ENCODE assay signal across 12 cellular contexts in the genomic region with DNA sequence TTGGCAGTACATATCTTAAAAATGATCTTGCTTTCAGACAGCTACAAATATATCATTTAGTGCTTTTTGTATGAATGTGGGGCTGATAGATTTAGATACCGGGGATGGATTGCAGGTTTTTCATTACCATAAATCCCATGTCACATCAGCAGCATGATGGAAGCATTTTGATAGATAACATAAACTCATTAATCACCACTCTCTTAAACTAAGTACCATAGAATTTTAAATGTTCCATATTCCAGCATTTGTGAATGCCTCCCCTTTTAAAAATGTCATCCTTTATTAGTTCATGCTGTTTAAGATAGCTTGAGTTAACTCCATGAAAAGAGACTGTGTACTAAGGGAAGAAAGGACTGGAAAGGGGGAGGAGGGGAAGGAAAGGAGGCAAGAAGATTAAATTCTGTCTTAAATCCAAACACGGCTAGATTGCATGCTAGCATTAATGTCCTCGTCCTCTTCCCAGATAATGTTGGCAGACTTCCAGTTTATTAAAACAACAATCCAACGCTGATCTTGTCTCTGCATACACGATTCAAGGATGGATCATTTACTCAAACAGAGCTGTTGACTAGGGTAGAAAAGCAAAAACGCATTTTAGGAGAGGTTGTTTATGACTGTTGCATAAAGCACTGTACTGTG.
A peak's percentile ranks its signal among the peaks of the same experiment; 100 is the strongest.
DNase-seq lines count a peak whose midpoint lies in the region; ATAC-seq and FAIRE-seq lines count a peak whose summit lies in the region.
"Had no signal": no experiment of that assay in that cellular context is flagged by ENCODE, and none has a peak within 500 bp of the region (broad histone marks: within the 10 kb centered on the region; RNA-seq: fewer than 3 reads in every experiment).

No MANE protein-coding gene starts in this region.

- H3K27ac ChIP-seq in small intestine (ENCODE audit: low read depth in 1 of 2, low read length in 1 of 2), result no peak overlapping the region
- H3K27ac ChIP-seq: body of pancreas, upper lobe of right lung had no signal

- FAIRE-seq in small intestine (lab: Jason Lieb, UNC), result no peak

- H3K9me3 ChIP-seq in small intestine (ENCODE audit: control insufficient read depth, low read depth), result no peaks in the 10 kb centered on the region
- H3K9me3 ChIP-seq: body of pancreas, upper lobe of right lung had no signal

- H3K4me1 ChIP-seq in small intestine (ENCODE audit: control insufficient read depth in 2 of 2, insufficient read depth in 1 of 2, low read depth in 1 of 2, low read length in 1 of 2), result no peaks in the 10 kb centered on the region
- H3K4me1 ChIP-seq: body of pancreas, upper lobe of right lung had no signal

- H3K4me3 ChIP-seq in small intestine (ENCODE audit: low read depth in 1 of 2, low read length in 2 of 2), result no peak overlapping the region
- H3K4me3 ChIP-seq: body of pancreas, upper lobe of right lung had no signal

- ATAC-seq in HG03045 (IDR thresholded peaks at IDR 0.05; ENCODE audit: unreplicated experiment) (no peak), GM21825 (IDR thresholded peaks at IDR 0.05; ENCODE audit: unreplicated experiment) (no peak)
- ATAC-seq: activated CD8-positive, alpha-beta T cell treated with anti-CD3 and anti-CD28 coated beads for 36 hours; body of pancreas; upper lobe of right lung had no signal

- 25 to 44% (median 34%) methylated on average over 6 of the region's 6 CpGs for WGBS in small intestine, 3 donors

- DNase-seq in DMS79 treated with DMSO at 0.1 percent for 48 hours (lab: John Stamatoyannopoulos, UW) (peak; percentile 16), NCI-H2029 treated with DMSO at 0.1 percent for 48 hours (lab: John Stamatoyannopoulos, UW) (peak; percentile 69), astrocyte of the hippocampus (ENCODE audit: low read depth, low spot score) (peak; percentile 15), myocyte (ENCODE audit: low read depth) (peak; percentile 48), NAMALWA (ENCODE audit: low spot score) (no peak), small intestine (no peak)
- DNase-seq: activated CD8-positive, alpha-beta T cell treated with anti-CD3 and anti-CD28 coated beads for 36 hours; body of pancreas; stimulated activated CD4-positive, alpha-beta T cell treated with anti-CD3 and anti-CD28 coated beads, Interleukin-4, amount 100 ng/mL, for 4 hours; upper lobe of right lung had no signal

- H3K27me3 ChIP-seq in small intestine (ENCODE audit: control insufficient read depth in 2 of 2, insufficient read depth in 2 of 2, low read length in 2 of 2), result no peaks in the 10 kb centered on the region
- H3K27me3 ChIP-seq: body of pancreas, upper lobe of right lung had no signal

- H3K36me3 ChIP-seq in small intestine (ENCODE audit: control insufficient read depth in 2 of 2, insufficient read depth in 2 of 2, low read length in 2 of 2), result no peaks in the 10 kb centered on the region
- H3K36me3 ChIP-seq: upper lobe of right lung had no signal

Comparison
In these comparisons a context has a peak if more than half of its experiments do, and no peak if none do; other contexts are left out.
1. DNase-seq: peak in DMS79 treated with DMSO at 0.1 percent for 48 hours (single experiment), NCI-H2029 treated with DMSO at 0.1 percent for 48 hours (single experiment), astrocyte of the hippocampus (single experiment) and myocyte (single experiment); none in NAMALWA (single experiment) and small intestine (single experiment).